In the genomic region with DNA sequence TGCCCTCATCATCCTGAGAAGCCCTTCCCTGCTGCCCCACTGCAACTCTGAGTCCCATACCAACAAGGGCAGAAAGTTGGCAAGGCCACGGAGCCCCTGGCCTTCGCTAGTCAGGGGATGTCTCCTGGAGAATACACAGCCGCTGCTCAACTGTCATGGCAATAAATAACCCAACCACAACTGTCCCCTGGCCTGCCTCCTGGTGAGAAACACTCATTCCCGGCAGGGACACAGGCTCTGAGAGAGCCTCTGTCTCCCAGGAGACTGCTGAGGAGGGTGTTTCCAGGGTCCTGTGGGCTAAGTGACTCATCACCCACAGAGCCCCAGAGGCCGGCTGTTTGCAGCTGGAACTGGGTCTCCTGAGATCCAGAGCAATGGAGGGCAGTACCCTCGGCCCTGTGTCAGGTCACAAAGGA, we compare ENCODE assay signal across 8 cellular contexts.
DNase-seq lines count a peak whose midpoint lies in the region; ATAC-seq, FAIRE-seq and TF ChIP-seq lines count a peak whose summit lies in the region.

No MANE protein-coding gene starts in this region.

- H3K4me3 ChIP-seq in astrocyte of the cerebellum (ENCODE audit: low read depth, low read length) (no peak overlapping the region), spleen (no peak overlapping the region)

- no peaks in the 10 kb centered on the region for H3K9me3 Mint-ChIP-seq in activated T-helper 2 cell treated with anti-CD3 and anti-CD28 coated beads, Interferon-gamma antibody, Interleukin-2, Interleukin-4, amounts not matched to agents 10 μg/mL and 5 μg/mL and 100 μg/mL, durations not matched to agents 14 hours and 24 hours and 36 hours

- ATAC-seq in HG03159 (IDR thresholded peaks at IDR 0.05; ENCODE audit: unreplicated experiment) = peak; percentile 82

- TF ChIP-seq CTCF in astrocyte of the cerebellum (IDR thresholded peaks at IDR 0.05; ENCODE audit: low read depth, low read length, missing control alignments) = no peak
- no peak for TF ChIP-seq CTCF in spleen (IDR thresholded peaks at IDR 0.05 in 8 of 11, conservative IDR thresholded peaks at IDR 0.05 in 3 of 11)

- DNase-seq in A172 (ENCODE audit: low spot score) (peak; percentile 97), GM19239 (ENCODE audit: insufficient read length, low spot score) (no peak), astrocyte of the cerebellum (ENCODE audit: low read depth) (peak; percentile 19), stromal cell of bone marrow (ENCODE audit: low read depth) (peak; percentile 17), spleen (no peak), NCI-H774 (lab: John Stamatoyannopoulos, UW) (no peak)
- no peak for DNase-seq in activated T-helper 2 cell treated with anti-CD3 and anti-CD28 coated beads, Interferon-gamma antibody, Interleukin-2, Interleukin-4, amounts not matched to agents 10 μg/mL and 5 μg/mL and 100 μg/mL, durations not matched to agents 14 hours and 24 hours and 36 hours (ENCODE audit: low spot score)

- no peak overlapping the region for H3K4me3 Mint-ChIP-seq in activated T-helper 2 cell treated with anti-CD3 and anti-CD28 coated beads, Interferon-gamma antibody, Interleukin-2, Interleukin-4, amounts not matched to agents 10 μg/mL and 5 μg/mL and 100 μg/mL, durations not matched to agents 14 hours and 24 hours and 36 hours (ENCODE audit: low read depth)

- intact Hi-C loops in activated T-helper 2 cell treated with anti-CD3 and anti-CD28 coated beads, Interferon-gamma antibody, Interleukin-2, Interleukin-4, amounts not matched to agents 10 μg/mL and 5 μg/mL and 100 μg/mL, durations not matched to agents 14 hours and 24 hours and 36 hours (cut with micrococcal nuclease) = no loop called here
- intact Hi-C loops in spleen (cut with DNase I; ENCODE audit: low total_unique reads) = no loop called here

- no peaks in the 10 kb centered on the region for H3K9me3 ChIP-seq in spleen

- H3K27me3 Mint-ChIP-seq in activated T-helper 2 cell treated with anti-CD3 and anti-CD28 coated beads, Interferon-gamma antibody, Interleukin-2, Interleukin-4, amounts not matched to agents 10 μg/mL and 5 μg/mL and 100 μg/mL, durations not matched to agents 14 hours and 24 hours and 36 hours (ENCODE audit: low read depth) = no peaks in the 10 kb centered on the region

- no peaks in the 10 kb centered on the region for H3K36me3 Mint-ChIP-seq in activated T-helper 2 cell treated with anti-CD3 and anti-CD28 coated beads, Interferon-gamma antibody, Interleukin-2, Interleukin-4, amounts not matched to agents 10 μg/mL and 5 μg/mL and 100 μg/mL, durations not matched to agents 14 hours and 24 hours and 36 hours (ENCODE audit: low read depth)

- no peak overlapping the region for H3K27ac ChIP-seq in spleen

- no peak for TF ChIP-seq POLR2A in spleen (IDR thresholded peaks at IDR 0.05)

- 13 to 38% (median 35%) methylated on average over 3 to 6 of the region's 6 CpGs for WGBS in spleen, 5 donors

- no peak overlapping the region for H3K27ac Mint-ChIP-seq in activated T-helper 2 cell treated with anti-CD3 and anti-CD28 coated beads, Interferon-gamma antibody, Interleukin-2, Interleukin-4, amounts not matched to agents 10 μg/mL and 5 μg/mL and 100 μg/mL, durations not matched to agents 14 hours and 24 hours and 36 hours

- H3K36me3 ChIP-seq in spleen = no peaks in the 10 kb centered on the region

- in situ Hi-C loops in astrocyte of the cerebellum (cut with HindIII; ENCODE audit: low sequenced_read_pairs) = no loop called here

- peak; percentile 66 for FAIRE-seq in GM19239 (lab: Jason Lieb, UNC)

- H3K27me3 ChIP-seq in spleen (replicated peaks in 1 of 7) = no peaks in the 10 kb centered on the region

- no peaks in the 10 kb centered on the region for H3K4me1 Mint-ChIP-seq in activated T-helper 2 cell treated with anti-CD3 and anti-CD28 coated beads, Interferon-gamma antibody, Interleukin-2, Interleukin-4, amounts not matched to agents 10 μg/mL and 5 μg/mL and 100 μg/mL, durations not matched to agents 14 hours and 24 hours and 36 hours (ENCODE audit: low read depth)

- H3K4me1 ChIP-seq in spleen = peaks cover 0 to 10% (median 6%) of the 10 kb centered on the region in 6 donors

Comparison
In these comparisons a context has a peak if more than half of its experiments do, and no peak if none do; other contexts are left out.
1. DNase-seq: peak in A172 (single experiment), astrocyte of the cerebellum (single experiment) and stromal cell of bone marrow (single experiment); none in GM19239 (single experiment), activated T-helper 2 cell treated with anti-CD3 and anti-CD28 coated beads, Interferon-gamma antibody, Interleukin-2, Interleukin-4, amounts not matched to agents 10 μg/mL and 5 μg/mL and 100 μg/mL, durations not matched to agents 14 hours and 24 hours and 36 hours (single experiment), spleen (single experiment) and NCI-H774 (single experiment).